26 cellular contexts compared by ENCODE assay signal in the genomic region with DNA sequence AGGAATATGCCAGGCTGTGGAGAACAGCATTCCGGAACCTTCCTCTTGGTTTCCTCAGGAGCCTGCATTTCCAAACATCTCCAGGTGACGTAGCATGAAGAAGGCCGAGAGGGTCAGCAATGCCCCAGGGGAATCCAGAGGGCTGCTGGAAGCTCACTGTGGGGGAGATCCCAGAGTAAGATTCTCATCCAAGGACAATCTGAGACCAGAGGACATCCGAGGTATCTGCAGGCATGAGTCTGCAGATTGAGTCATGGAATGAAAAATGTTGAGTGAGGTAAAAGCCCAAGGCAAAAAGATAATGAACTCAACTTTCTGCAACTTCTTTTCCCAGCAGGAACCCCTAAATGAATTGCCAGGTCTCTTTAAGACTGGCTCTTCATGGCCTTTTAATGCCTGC.
DNase-seq lines count a peak whose midpoint lies in the region; ATAC-seq and TF ChIP-seq lines count a peak whose summit lies in the region.
"Had no signal": no experiment of that assay in that cellular context is flagged by ENCODE, and none has a peak within 500 bp of the region (broad histone marks: within the 10 kb centered on the region; RNA-seq: fewer than 3 reads in every experiment).

No MANE protein-coding gene starts in this region.

- peak overlapping the region; percentile 83 for H3K27ac Mint-ChIP-seq in HFFc6
- H3K27ac Mint-ChIP-seq: activated naive CD4-positive, alpha-beta T cell treated with anti-CD3 and anti-CD28 coated beads, Interleukin-2, amount 10 ng/mL, durations not matched to agents 7 days and 5 days; natural killer cell treated with Interleukin-12 subunit alpha and Interleukin-12 subunit beta and Interleukin-15 and Interleukin-18, amount 100 ng/mL, for 72 hours had no signal

- H3K4me3 ChIP-seq in AG10803 (ENCODE audit: low read length) (no peak overlapping the region), adipocyte (ENCODE audit: low read length) (no peak overlapping the region)
- H3K4me3 ChIP-seq: A549, BLaER1, esophagus squamous epithelium, skin epidermis, tibial artery had no signal

- H3K4me3 Mint-ChIP-seq in HFFc6, result peak overlapping the region; percentile 31; the same call in 1 of the 2 replicates
- H3K4me3 Mint-ChIP-seq: activated naive CD4-positive, alpha-beta T cell treated with anti-CD3 and anti-CD28 coated beads, Interleukin-2, amount 10 ng/mL, durations not matched to agents 7 days and 5 days; natural killer cell treated with Interleukin-12 subunit alpha and Interleukin-12 subunit beta and Interleukin-15 and Interleukin-18, amount 100 ng/mL, for 72 hours had no signal

- H3K9me3 Mint-ChIP-seq in HFFc6, result peaks cover 20% of the 10 kb centered on the region
- H3K9me3 Mint-ChIP-seq: activated naive CD4-positive, alpha-beta T cell treated with anti-CD3 and anti-CD28 coated beads, Interleukin-2, amount 10 ng/mL, durations not matched to agents 7 days and 5 days; natural killer cell treated with Interleukin-12 subunit alpha and Interleukin-12 subunit beta and Interleukin-15 and Interleukin-18, amount 100 ng/mL, for 72 hours had no signal

- no peaks in the 10 kb centered on the region for H3K9me3 ChIP-seq in adipocyte (ENCODE audit: control insufficient read depth, low read length)
- H3K9me3 ChIP-seq: A549, BLaER1, esophagus squamous epithelium, tibial artery had no signal

- CTCF ChIA-PET in HEK293T (lab: Yijun Ruan, JAX), result no interaction called here

- ATAC-seq in esophagus mucosa, result no peak
- no peak for ATAC-seq in GM19023 (IDR thresholded peaks at IDR 0.05; ENCODE audit: unreplicated experiment)
- ATAC-seq: HepG2; left ventricle myocardium superior; natural killer cell treated with Interleukin-12 subunit alpha and Interleukin-12 subunit beta and Interleukin-15 and Interleukin-18, amount 100 ng/mL, for 72 hours had no signal

- peaks cover 8% of the 10 kb centered on the region for H3K4me1 ChIP-seq in adipocyte (ENCODE audit: control insufficient read depth, insufficient read depth, low read length)
- H3K4me1 ChIP-seq: A549, BLaER1 had no signal

- H3K9ac ChIP-seq in adipocyte (ENCODE audit: low read length), result no peak overlapping the region
- H3K9ac ChIP-seq: BLaER1 had no signal

- no peaks in the 10 kb centered on the region; the same call in 1 of the 2 replicates for H3K27me3 Mint-ChIP-seq in HFFc6 (ENCODE audit: insufficient read depth)

- H3K27me3 ChIP-seq in adipocyte (replicated peaks; ENCODE audit: control insufficient read depth, insufficient read depth, low read length), result no peaks in the 10 kb centered on the region
- H3K27me3 ChIP-seq: BLaER1, esophagus squamous epithelium, tibial artery had no signal

- TF ChIP-seq CTCF in AG10803 (conservative IDR thresholded peaks at IDR 0.05; ENCODE audit: low read length) (no peak), HFFc6 (IDR thresholded peaks at IDR 0.05) (0 out of 2 replicates have a peak, but pooled peaks have one; percentile 22)

- H3K36me3 Mint-ChIP-seq in HFFc6 (ENCODE audit: low read depth), result peaks cover 6% of the 10 kb centered on the region
- H3K36me3 Mint-ChIP-seq: activated naive CD4-positive, alpha-beta T cell treated with anti-CD3 and anti-CD28 coated beads, Interleukin-2, amount 10 ng/mL, durations not matched to agents 7 days and 5 days; natural killer cell treated with Interleukin-12 subunit alpha and Interleukin-12 subunit beta and Interleukin-15 and Interleukin-18, amount 100 ng/mL, for 72 hours had no signal

- peaks cover 78% of the 10 kb centered on the region for H3K4me1 Mint-ChIP-seq in HFFc6 (ENCODE audit: low read depth)
- H3K4me1 Mint-ChIP-seq: activated naive CD4-positive, alpha-beta T cell treated with anti-CD3 and anti-CD28 coated beads, Interleukin-2, amount 10 ng/mL, durations not matched to agents 7 days and 5 days had no signal

- peak; percentile 14 for DNase-seq in AG10803 (ENCODE audit: low read depth)
- DNase-seq in HFFc6, result peak; percentile 78
- DNase-seq in adipocyte (ENCODE audit: low read depth), result peak; percentile 35
- peak; percentile 95 for DNase-seq in islet precursor cell
- no peak for DNase-seq in NCI-H1436 treated with DMSO at 0.1 percent for 48 hours (lab: John Stamatoyannopoulos, UW)
- no peak for DNase-seq in HEK293T (ENCODE audit: extremely low spot score)
- DNase-seq: activated CD4-positive, alpha-beta T cell treated with anti-CD3 and anti-CD28 coated beads, Interleukin-2, amount 50 U/mL, for 4 hours; activated naive CD4-positive, alpha-beta T cell treated with anti-CD3 and anti-CD28 coated beads, Interleukin-2, amount 10 ng/mL, durations not matched to agents 7 days and 5 days; amygdala; DMS53; effector CD8-positive, alpha-beta T cell; esophagus squamous epithelium; left ventricle myocardium superior; NCI-H1048; NCI-H187; NCI-H526 treated with DMSO at 0.1 percent for 48 hours; stimulated activated CD4-positive, alpha-beta T cell treated with anti-CD3 and anti-CD28 coated beads, Interleukin-1b, Interleukin-23, amount 100 ng/mL, for 48 hours; T-helper 1 cell; tibial artery had no signal

- POLR2A ChIA-PET in HEK293T (lab: Yijun Ruan, JAX), result no interaction called here

- no peaks in the 10 kb centered on the region for H3K36me3 ChIP-seq in adipocyte (ENCODE audit: control insufficient read depth, insufficient read depth, low read length, severe bottlenecking)
- H3K36me3 ChIP-seq: BLaER1, esophagus squamous epithelium, tibial artery had no signal

TF ChIP-seq in HEK293T, 16 proteins besides CTCF, POLR2A, EP300 and RAD21:
- no peak for TF ChIP-seq SP1 (IDR thresholded peaks at IDR 0.05)
- TF ChIP-seq ARNT (IDR thresholded peaks at IDR 0.05), result no peak
- no peak for TF ChIP-seq BHLHE40 (IDR thresholded peaks at IDR 0.05; ENCODE audit: borderline replicate concordance)
- no peak for TF ChIP-seq L3MBTL2 (conservative IDR thresholded peaks at IDR 0.05)
- TF ChIP-seq SUZ12 (IDR thresholded peaks at IDR 0.05), result no peak
- no peak for TF ChIP-seq CTBP1 (IDR thresholded peaks at IDR 0.05; ENCODE audit: borderline replicate concordance)
- TF ChIP-seq FOXA1 (IDR thresholded peaks at IDR 0.05), result no peak
- no peak for TF ChIP-seq TARDBP (IDR thresholded peaks at IDR 0.05)
- no peak for TF ChIP-seq HDGF (IDR thresholded peaks at IDR 0.05; ENCODE audit: borderline replicate concordance)
- no peak for TF ChIP-seq ELF4 (IDR thresholded peaks at IDR 0.05)
- no peak for TF ChIP-seq FOXM1 (IDR thresholded peaks at IDR 0.05; ENCODE audit: borderline replicate concordance)
- TF ChIP-seq ZNF384 (IDR thresholded peaks at IDR 0.05), result no peak
- no peak for TF ChIP-seq LEF1 (IDR thresholded peaks at IDR 0.05; ENCODE audit: borderline replicate concordance)
- no peak for TF ChIP-seq PKNOX1 (IDR thresholded peaks at IDR 0.05)
- TF ChIP-seq NFRKB (IDR thresholded peaks at IDR 0.05), result no peak
- no peak for TF ChIP-seq FOXK2 (IDR thresholded peaks at IDR 0.05)

Comparison
In these comparisons a context has a peak if more than half of its experiments do, and no peak if none do; other contexts are left out.
1. DNase-seq: peak in AG10803 (single experiment), HFFc6 (single experiment), adipocyte (single experiment) and islet precursor cell (single experiment); none in NCI-H1436 treated with DMSO at 0.1 percent for 48 hours (single experiment) and HEK293T (single experiment).